ENCODE assay signal across 13 cellular contexts in the genomic region with DNA sequence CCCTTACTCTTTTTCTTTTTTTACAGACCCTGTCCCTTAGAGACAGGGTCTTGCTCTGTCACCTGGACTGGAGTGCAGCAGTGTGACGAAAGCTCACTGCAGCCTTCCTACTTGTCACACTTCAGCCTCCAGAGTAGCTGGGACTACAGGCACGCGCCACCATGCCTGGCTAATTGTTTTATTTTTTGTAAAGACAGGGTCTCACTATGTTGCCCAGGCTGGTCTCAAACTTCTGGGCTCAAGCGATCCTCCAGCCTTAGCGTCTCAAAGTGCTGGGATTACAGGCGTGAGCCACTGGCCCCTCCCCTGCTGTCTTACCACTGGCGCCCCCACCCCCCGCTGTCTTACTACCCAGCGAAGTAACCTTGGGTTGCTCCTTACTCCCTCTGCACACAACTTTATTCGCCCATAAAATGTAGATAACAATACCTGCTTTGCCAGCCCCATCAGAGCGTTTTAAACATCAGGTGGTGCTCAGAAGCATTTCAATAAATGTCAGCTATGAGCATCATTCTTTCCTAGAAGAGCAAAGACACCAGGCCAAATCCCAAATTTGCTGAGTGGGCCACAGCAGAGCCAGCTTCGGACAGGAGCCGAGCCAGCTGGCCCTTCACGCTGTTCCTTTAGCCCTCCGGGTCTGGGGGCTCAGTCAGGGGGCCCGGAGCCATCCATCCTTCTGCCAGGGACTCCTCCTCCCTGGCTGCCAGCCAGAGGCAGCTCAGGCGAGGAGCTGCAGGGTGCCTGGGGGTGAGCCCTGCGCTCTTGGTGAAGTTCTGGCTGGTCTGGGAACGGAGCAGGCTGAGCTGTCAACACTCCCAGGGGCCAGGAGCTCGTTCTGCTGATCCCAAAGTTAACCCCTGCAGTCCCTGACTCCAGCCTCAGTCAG. TPM values are rescaled to one million over a fixed set of nuclear protein-coding genes. Genes with fewer than 3 reads are reported as not detected.
DNase-seq lines count a peak whose midpoint lies in the region; ATAC-seq and TF ChIP-seq lines count a peak whose summit lies in the region.
"Had no signal": no experiment of that assay in that cellular context is flagged by ENCODE, and none has a peak within 500 bp of the region (broad histone marks: within the 10 kb centered on the region; RNA-seq: fewer than 3 reads in every experiment).

No MANE protein-coding gene starts in this region.

- intact Hi-C loops in body of pancreas (cut with DNase I), result no loop called here

- H3K4me3 ChIP-seq in body of pancreas, result no peak overlapping the region
- H3K4me3 ChIP-seq: pancreas had no signal

- peak overlapping the region; percentile 27 for H3K27ac Mint-ChIP-seq in chondrocyte (ENCODE audit: unreplicated experiment)
- H3K27ac Mint-ChIP-seq in type B pancreatic cell, result no peak overlapping the region

- peaks cover 40% of the 10 kb centered on the region for H3K4me1 Mint-ChIP-seq in chondrocyte (ENCODE audit: low read depth)
- H3K4me1 Mint-ChIP-seq in type B pancreatic cell (ENCODE audit: unreplicated experiment), result peaks cover 32% of the 10 kb centered on the region

- H3K36me3 ChIP-seq in body of pancreas (replicated peaks in 1 of 2; ENCODE audit: insufficient read depth in 1 of 2, low read depth in 2 of 2), result no peaks in the 10 kb centered on the region
- H3K36me3 ChIP-seq: pancreas had no signal

- 61 to 78% methylated on average over 12 to 20 of the region's 20 CpGs for WGBS in body of pancreas, 2 donors

- no peaks in the 10 kb centered on the region for H3K36me3 Mint-ChIP-seq in chondrocyte (ENCODE audit: low read depth)
- H3K36me3 Mint-ChIP-seq in type B pancreatic cell, result no peaks in the 10 kb centered on the region

- H3K27ac ChIP-seq in body of pancreas, result no peak overlapping the region
- H3K27ac ChIP-seq: 22Rv1, pancreas had no signal

- DNase-seq in DMS 273 (lab: John Stamatoyannopoulos, UW; ENCODE audit: unreplicated experiment), result peak; percentile 37
- no peak for DNase-seq in DMS 273 treated with DMSO at 0.1 percent for 48 hours (lab: John Stamatoyannopoulos, UW)
- no peak for DNase-seq in chondrocyte (ENCODE audit: low spot score)
- DNase-seq in left kidney (ENCODE audit: low read depth, low spot score), result peak; percentile 72
- no peak for DNase-seq in type B pancreatic cell (ENCODE audit: extremely low spot score, unreplicated experiment)
- DNase-seq in effector CD8-positive, alpha-beta T cell (lab: John Stamatoyannopoulos, UW), result no peak
- no peak for DNase-seq in stimulated activated CD4-positive, alpha-beta T cell treated with anti-CD3 and anti-CD28 coated beads, Interleukin-4, amount 100 ng/mL, for 1 hour
- no peak for DNase-seq in body of pancreas
- DNase-seq: cerebellar nuclear complex, pancreas had no signal

- H3K9me3 Mint-ChIP-seq in chondrocyte (ENCODE audit: low read depth) (no peaks in the 10 kb centered on the region), type B pancreatic cell (no peaks in the 10 kb centered on the region)

- TF ChIP-seq POLR2A in body of pancreas (IDR thresholded peaks at IDR 0.05), result no peak

- ATAC-seq in body of pancreas, result no peak
- ATAC-seq: HCT116, pancreas had no signal

- H3K4me3 Mint-ChIP-seq in chondrocyte (ENCODE audit: unreplicated experiment) (no peak overlapping the region), type B pancreatic cell (peak overlapping the region; percentile 17)

- no peaks in the 10 kb centered on the region for H3K27me3 ChIP-seq in body of pancreas
- H3K27me3 ChIP-seq: pancreas had no signal

- TF ChIP-seq CTCF in chondrocyte (IDR thresholded peaks at IDR 0.05), result no peak
- TF ChIP-seq CTCF in type B pancreatic cell (conservative IDR thresholded peaks at IDR 0.05), result no peak
- no peak for TF ChIP-seq CTCF in body of pancreas (IDR thresholded peaks at IDR 0.05)

- peaks cover 4% of the 10 kb centered on the region for H3K4me1 ChIP-seq in body of pancreas
- H3K4me1 ChIP-seq: pancreas had no signal

- H3K9me3 ChIP-seq in body of pancreas, result no peaks in the 10 kb centered on the region
- H3K9me3 ChIP-seq: pancreas had no signal

- H3K27me3 Mint-ChIP-seq in chondrocyte (ENCODE audit: low read depth), result no peaks in the 10 kb centered on the region
- H3K27me3 Mint-ChIP-seq in type B pancreatic cell, result no peaks in the 10 kb centered on the region

RNA-seq across cellular contexts. Expression of a gene that starts 24.4 kb away (rescaled TPM):
- not detected in 3 replicates for total RNA-seq in chondrocyte
- total RNA-seq in type B pancreatic cell (ENCODE audit: low replicate concordance), result 1.2 TPM in 1 of 2 replicates, not detected in the other
- total RNA-seq in body of pancreas, result not detected
- total RNA-seq: T-helper 2 cell treated with Interferon-gamma antibody and Interleukin-4, amounts not matched to agents 100 ng/mL and 5 ng/mL, for 36 hours had no signal

RNA-seq across cellular contexts. Expression of a gene that starts 55.3 kb away (rescaled TPM):
- total RNA-seq in chondrocyte (2.5 to 4.0 TPM (median 2.5 TPM) in 3 replicates), type B pancreatic cell (ENCODE audit: low replicate concordance) (11.8 and 27.0 TPM in 2 replicates), body of pancreas (10 to 100 TPM in 1 of 2 donors, 1 to 10 TPM in 1; 8.3 to 18.8 TPM)

Comparison
In these comparisons a context has a peak if more than half of its experiments do, and no peak if none do; other contexts are left out.
1. DNase-seq: peak in DMS 273 (single experiment) and left kidney (single experiment); none in DMS 273 treated with DMSO at 0.1 percent for 48 hours (single experiment), chondrocyte (single experiment), type B pancreatic cell (single experiment), effector CD8-positive, alpha-beta T cell (single experiment), stimulated activated CD4-positive, alpha-beta T cell treated with anti-CD3 and anti-CD28 coated beads, Interleukin-4, amount 100 ng/mL, for 1 hour (single experiment) and body of pancreas (0 of 4).